18 cellular contexts compared by ENCODE assay signal in genomic region chr22:49373801-49374226, GRCh38.
A peak's percentile ranks its signal among the peaks of the same experiment; 100 is the strongest.
DNase-seq lines count a peak whose midpoint lies in the region; ATAC-seq and TF ChIP-seq lines count a peak whose summit lies in the region.
"Had no signal": no experiment of that assay in that cellular context is flagged by ENCODE, and none has a peak within 500 bp of the region (broad histone marks: within the 10 kb centered on the region; RNA-seq: fewer than 3 reads in every experiment).

No MANE protein-coding gene starts in this region.

- no peaks in the 10 kb centered on the region for H3K9me3 Mint-ChIP-seq in endothelial cell (ENCODE audit: unreplicated experiment)

- no peak overlapping the region for H2AFZ ChIP-seq in neuronal stem cell (ENCODE audit: low read length)

- H3K14ac ChIP-seq in neuronal stem cell (ENCODE audit: low read length), result no peak overlapping the region

- no peak overlapping the region for H3K27ac ChIP-seq in right atrium auricular region
- no peak overlapping the region for H3K27ac ChIP-seq in heart right ventricle
- H3K27ac ChIP-seq in neuronal stem cell (replicated peaks; ENCODE audit: low read length), result no peak overlapping the region
- no peak overlapping the region for H3K27ac ChIP-seq in vagina
- H3K27ac ChIP-seq: C4-2B had no signal

- H3K23ac ChIP-seq in neuronal stem cell (ENCODE audit: low read depth, low read length, poor library complexity), result no peak overlapping the region

- intact Hi-C loops in heart right ventricle (cut with DNase I) (no loop called here), vagina (cut with DNase I) (no loop called here)

- H2BK5ac ChIP-seq in neuronal stem cell (ENCODE audit: low read length), result no peak overlapping the region

- no peak overlapping the region for H2BK120ac ChIP-seq in neuronal stem cell (ENCODE audit: low read depth, low read length)

- H4K91ac ChIP-seq in neuronal stem cell (ENCODE audit: low read depth, low read length, poor library complexity), result no peak overlapping the region

- no peaks in the 10 kb centered on the region for H3K36me3 ChIP-seq in right atrium auricular region
- no peaks in the 10 kb centered on the region for H3K36me3 ChIP-seq in heart right ventricle
- H3K36me3 ChIP-seq in neuronal stem cell (replicated peaks in 1 of 2; ENCODE audit: control insufficient read depth in 2 of 2, insufficient read depth in 2 of 2, low read length in 2 of 2), result no peaks in the 10 kb centered on the region
- H3K36me3 ChIP-seq in vagina, result no peaks in the 10 kb centered on the region

- H3K4me3 Mint-ChIP-seq in endothelial cell (ENCODE audit: unreplicated experiment), result no peak overlapping the region
- H3K4me3 Mint-ChIP-seq: HFFc6 had no signal

- peak overlapping the region; percentile 19 for H3K18ac ChIP-seq in neuronal stem cell (ENCODE audit: low read length)

- TF ChIP-seq CTCF in right atrium auricular region (IDR thresholded peaks at IDR 0.05) (no peak), heart right ventricle (IDR thresholded peaks at IDR 0.05) (no peak), endothelial cell (IDR thresholded peaks at IDR 0.05; ENCODE audit: unreplicated experiment) (no peak), vagina (IDR thresholded peaks at IDR 0.05) (no peak)

- H3K27me3 Mint-ChIP-seq in endothelial cell (ENCODE audit: unreplicated experiment), result peaks cover 4% of the 10 kb centered on the region

- H3K4me1 ChIP-seq in right atrium auricular region (no peaks in the 10 kb centered on the region), heart right ventricle (no peaks in the 10 kb centered on the region), neuronal stem cell (ENCODE audit: control insufficient read depth in 2 of 2, insufficient read depth in 1 of 2, low read depth in 1 of 2, low read length in 2 of 2) (peaks cover 0 to 11% of the 10 kb centered on the region in 2 donors), vagina (no peaks in the 10 kb centered on the region)

- no peaks in the 10 kb centered on the region for H3K36me3 Mint-ChIP-seq in endothelial cell (ENCODE audit: low read depth, unreplicated experiment)

- H2BK12ac ChIP-seq in neuronal stem cell (ENCODE audit: low read length), result no peak overlapping the region

- no peak overlapping the region for H3K9ac ChIP-seq in neuronal stem cell (ENCODE audit: low read depth, low read length, poor library complexity)

- ATAC-seq in heart right ventricle (no peak), GM18519 (IDR thresholded peaks at IDR 0.05; ENCODE audit: low FRiP score, unreplicated experiment) (no peak)
- ATAC-seq: PC-3 had no signal

- DNase-seq in right atrium auricular region (ENCODE audit: low spot score) (peak; percentile 51), heart right ventricle (no peak), endothelial cell (ENCODE audit: low spot score) (peak; percentile 2), neuronal stem cell (ENCODE audit: low spot score) (no peak), vagina (ENCODE audit: extremely low spot score in 2 of 2) (peak; percentile 67 to 82), NOMO-1 treated with dmso at 0.1 percent for 144 hours (lab: John Stamatoyannopoulos, UW; ENCODE audit: unreplicated experiment) (no peak), T-helper 9 cell (no peak)
- DNase-seq: HFFc6, KBM-7, MV-4-11, NCI-H1417 treated with DMSO at 0.1 percent for 48 hours, NCI-H2029, NCI-H2171 treated with DMSO at 0.1 percent for 48 hours, NCI-H446 treated with DMSO at 0.1 percent for 48 hours, NCI-H748 treated with DMSO at 0.1 percent for 48 hours, PC-3 had no signal

- H3K79me1 ChIP-seq in neuronal stem cell (ENCODE audit: low read depth, low read length), result no peaks in the 10 kb centered on the region

- peak overlapping the region; percentile 81 for H2AK5ac ChIP-seq in neuronal stem cell (ENCODE audit: low read depth, low read length)

- TF ChIP-seq POLR2A in vagina (IDR thresholded peaks at IDR 0.05), result no peak

- no peak overlapping the region for H3K4me2 ChIP-seq in neuronal stem cell (ENCODE audit: insufficient read depth, low read length, poor library complexity, severe bottlenecking)

- 72 to 78% methylated on average over 17 of the region's 17 CpGs for WGBS in heart right ventricle, 2 donors
- no CpG with 5 or more reads among the region's 17 CpGs for WGBS in neuronal stem cell (ENCODE audit: extremely low coverage in 2 of 2, insufficient read length in 2 of 2, insufficient replicate concordance in 1 of 2), 2 donors

- no peaks in the 10 kb centered on the region for H3K27me3 ChIP-seq in right atrium auricular region
- H3K27me3 ChIP-seq in heart right ventricle, result peaks cover 0 to 62% (median 35%) of the 10 kb centered on the region in 7 donors
- H3K27me3 ChIP-seq in neuronal stem cell (ENCODE audit: control insufficient read depth in 3 of 3, insufficient read depth in 3 of 3, low read depth in 1 of 3, low read length in 3 of 3), result peaks cover 0 to 4% (median 2%) of the 10 kb centered on the region in 3 experiments
- no peaks in the 10 kb centered on the region for H3K27me3 ChIP-seq in vagina

- H3K27ac Mint-ChIP-seq in endothelial cell (ENCODE audit: unreplicated experiment), result no peak overlapping the region
- H3K27ac Mint-ChIP-seq: HFFc6 had no signal

- H3K9me3 ChIP-seq in right atrium auricular region (no peaks in the 10 kb centered on the region), heart right ventricle (no peaks in the 10 kb centered on the region), neuronal stem cell (replicated peaks in 1 of 2; ENCODE audit: control insufficient read depth in 2 of 2, insufficient read depth in 1 of 2, low read depth in 1 of 2, low read length in 2 of 2) (no peaks in the 10 kb centered on the region), vagina (no peaks in the 10 kb centered on the region)

- H4K8ac ChIP-seq in neuronal stem cell (ENCODE audit: low read depth, low read length), result no peak overlapping the region

- H3K4me1 Mint-ChIP-seq in endothelial cell (ENCODE audit: unreplicated experiment), result no peaks in the 10 kb centered on the region

- no peak overlapping the region for H3K4ac ChIP-seq in neuronal stem cell (ENCODE audit: low read length)

- no peak overlapping the region for H3K4me3 ChIP-seq in right atrium auricular region
- no peak overlapping the region for H3K4me3 ChIP-seq in heart right ventricle
- H3K4me3 ChIP-seq in neuronal stem cell (ENCODE audit: low read length in 2 of 2), result no peak overlapping the region
- H3K4me3 ChIP-seq in vagina, result no peak overlapping the region

- peak overlapping the region; percentile 54 for H2BK15ac ChIP-seq in neuronal stem cell (ENCODE audit: low read length)

Comparison
In these comparisons a context has a peak if more than half of its experiments do, and no peak if none do; other contexts are left out.
1. DNase-seq: peak in right atrium auricular region (single experiment), endothelial cell (single experiment) and vagina (2 of 2); none in heart right ventricle (0 of 2), neuronal stem cell (single experiment), NOMO-1 treated with dmso at 0.1 percent for 144 hours (single experiment) and T-helper 9 cell (single experiment).